Comparison of ENCODE assay signal across 1 cellular context in genomic region chr19:41439441-41440222, GRCh38.
TF ChIP-seq lines count a peak whose summit lies in the region.

Gene DMAC2, minus strand, starts transcription at chr19:41439912. Its CDS starts 13 bp downstream, at chr19:41439899.

TF ChIP-seq in HepG2, 621 proteins besides CTCF, POLR2A, EP300 and RAD21 (continued from another document and continues in another):
- TF ChIP-seq, protein P1, sequence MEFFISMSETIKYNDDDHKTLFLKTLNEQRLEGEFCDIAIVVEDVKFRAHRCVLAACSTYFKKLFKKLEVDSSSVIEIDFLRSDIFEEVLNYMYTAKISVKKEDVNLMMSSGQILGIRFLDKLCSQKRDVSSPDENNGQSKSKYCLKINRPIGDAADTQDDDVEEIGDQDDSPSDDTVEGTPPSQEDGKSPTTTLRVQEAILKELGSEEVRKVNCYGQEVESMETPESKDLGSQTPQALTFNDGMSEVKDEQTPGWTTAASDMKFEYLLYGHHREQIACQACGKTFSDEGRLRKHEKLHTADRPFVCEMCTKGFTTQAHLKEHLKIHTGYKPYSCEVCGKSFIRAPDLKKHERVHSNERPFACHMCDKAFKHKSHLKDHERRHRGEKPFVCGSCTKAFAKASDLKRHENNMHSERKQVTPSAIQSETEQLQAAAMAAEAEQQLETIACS (CRISPR knock-in tag; IDR thresholded peaks at IDR 0.05) = no peak
- peak; percentile 98 for TF ChIP-seq YY1 (IDR thresholded peaks at IDR 0.05; ENCODE audit: insufficient read depth, insufficient replicate concordance, low read depth, low read length)
- TF ChIP-seq PRPF4 (IDR thresholded peaks at IDR 0.05; ENCODE audit: low read depth, low read length, poor library complexity, severe bottlenecking) = no peak
- TF ChIP-seq CC2D1A (CRISPR knock-in tag; IDR thresholded peaks at IDR 0.05) = no peak
- TF ChIP-seq ZNF275 (CRISPR knock-in tag; IDR thresholded peaks at IDR 0.05; ENCODE audit: borderline replicate concordance) = peak; percentile 69; the same call in 1 of the 2 replicates
- TF ChIP-seq ZNF446 (CRISPR knock-in tag; IDR thresholded peaks at IDR 0.05) = no peak
- TF ChIP-seq TBP (CRISPR knock-in tag; IDR thresholded peaks at IDR 0.05) = no peak
- no peak for TF ChIP-seq ZNF251 (CRISPR knock-in tag; IDR thresholded peaks at IDR 0.05)
- no peak for TF ChIP-seq ZNF282 (IDR thresholded peaks at IDR 0.05; ENCODE audit: partially characterized antibody)
- TF ChIP-seq TOPORS (CRISPR knock-in tag; IDR thresholded peaks at IDR 0.05) = no peak
- no peak; the same call in 1 of the 2 replicates for TF ChIP-seq POLR2AphosphoS2 (IDR thresholded peaks at IDR 0.05; ENCODE audit: low read depth, low read length)
- TF ChIP-seq ZSCAN29 (CRISPR knock-in tag; conservative IDR thresholded peaks at IDR 0.05) = peak; percentile 47; the same call in 1 of the 2 replicates
- no peak for TF ChIP-seq ZBTB10 (CRISPR knock-in tag; IDR thresholded peaks at IDR 0.05; ENCODE audit: borderline replicate concordance)
- peak; percentile 90; the same call in 1 of the 2 replicates for TF ChIP-seq ZNF350 (CRISPR knock-in tag; IDR thresholded peaks at IDR 0.05; ENCODE audit: borderline replicate concordance, low read depth)
- peak; percentile 28; the same call in 1 of the 2 replicates for TF ChIP-seq NCOA2 (CRISPR knock-in tag; IDR thresholded peaks at IDR 0.05)
- TF ChIP-seq, protein P2, sequence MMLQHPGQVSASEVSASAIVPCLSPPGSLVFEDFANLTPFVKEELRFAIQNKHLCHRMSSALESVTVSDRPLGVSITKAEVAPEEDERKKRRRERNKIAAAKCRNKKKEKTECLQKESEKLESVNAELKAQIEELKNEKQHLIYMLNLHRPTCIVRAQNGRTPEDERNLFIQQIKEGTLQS (CRISPR knock-in tag; IDR thresholded peaks at IDR 0.05) = no peak
- TF ChIP-seq ZNF75D (CRISPR knock-in tag; IDR thresholded peaks at IDR 0.05; ENCODE audit: borderline replicate concordance) = no peak
- TF ChIP-seq, protein P3, sequence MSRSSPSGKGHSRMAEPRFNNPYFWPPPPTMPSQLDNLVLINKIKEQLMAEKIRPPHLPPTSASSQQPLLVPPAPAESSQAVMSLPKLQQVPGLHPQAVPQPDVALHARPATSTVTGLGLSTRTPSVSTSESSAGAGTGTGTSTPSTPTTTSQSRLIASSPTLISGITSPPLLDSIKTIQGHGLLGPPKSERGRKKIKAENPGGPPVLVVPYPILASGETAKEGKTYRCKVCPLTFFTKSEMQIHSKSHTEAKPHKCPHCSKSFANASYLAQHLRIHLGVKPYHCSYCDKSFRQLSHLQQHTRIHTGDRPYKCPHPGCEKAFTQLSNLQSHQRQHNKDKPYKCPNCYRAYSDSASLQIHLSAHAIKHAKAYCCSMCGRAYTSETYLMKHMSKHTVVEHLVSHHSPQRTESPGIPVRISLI (CRISPR knock-in tag; IDR thresholded peaks at IDR 0.05; ENCODE audit: borderline replicate concordance) = no peak
- TF ChIP-seq ZSCAN5A (CRISPR knock-in tag; IDR thresholded peaks at IDR 0.05; ENCODE audit: borderline replicate concordance) = no peak; the same call in 1 of the 2 replicates
- TF ChIP-seq ZNF790 (CRISPR knock-in tag; IDR thresholded peaks at IDR 0.05; ENCODE audit: borderline replicate concordance) = no peak
- TF ChIP-seq ZNF792 (CRISPR knock-in tag; IDR thresholded peaks at IDR 0.05) = peak; percentile 58; the same call in 1 of the 2 replicates
- TF ChIP-seq ZBTB26 (CRISPR knock-in tag; IDR thresholded peaks at IDR 0.05; ENCODE audit: borderline replicate concordance) = no peak
- TF ChIP-seq NFKB2 (CRISPR knock-in tag; IDR thresholded peaks at IDR 0.05; ENCODE audit: borderline replicate concordance) = peak; percentile 19; the same call in 1 of the 2 replicates
- peak; percentile 91; the same call in 1 of the 2 replicates for TF ChIP-seq ZNF598 (CRISPR knock-in tag; IDR thresholded peaks at IDR 0.05; ENCODE audit: borderline replicate concordance)
- TF ChIP-seq IKZF5 (CRISPR knock-in tag; IDR thresholded peaks at IDR 0.05) = 0 out of 2 replicates have a peak, but pooled peaks have one; percentile 47
- no peak for TF ChIP-seq LRRFIP1 (CRISPR knock-in tag; conservative IDR thresholded peaks at IDR 0.05)
- peak; percentile 38; the same call in 1 of the 2 replicates for TF ChIP-seq FOXJ3 (CRISPR knock-in tag; IDR thresholded peaks at IDR 0.05; ENCODE audit: borderline replicate concordance)
- TF ChIP-seq ZNF143 (CRISPR knock-in tag; IDR thresholded peaks at IDR 0.05) = no peak
- TF ChIP-seq, protein P4, sequence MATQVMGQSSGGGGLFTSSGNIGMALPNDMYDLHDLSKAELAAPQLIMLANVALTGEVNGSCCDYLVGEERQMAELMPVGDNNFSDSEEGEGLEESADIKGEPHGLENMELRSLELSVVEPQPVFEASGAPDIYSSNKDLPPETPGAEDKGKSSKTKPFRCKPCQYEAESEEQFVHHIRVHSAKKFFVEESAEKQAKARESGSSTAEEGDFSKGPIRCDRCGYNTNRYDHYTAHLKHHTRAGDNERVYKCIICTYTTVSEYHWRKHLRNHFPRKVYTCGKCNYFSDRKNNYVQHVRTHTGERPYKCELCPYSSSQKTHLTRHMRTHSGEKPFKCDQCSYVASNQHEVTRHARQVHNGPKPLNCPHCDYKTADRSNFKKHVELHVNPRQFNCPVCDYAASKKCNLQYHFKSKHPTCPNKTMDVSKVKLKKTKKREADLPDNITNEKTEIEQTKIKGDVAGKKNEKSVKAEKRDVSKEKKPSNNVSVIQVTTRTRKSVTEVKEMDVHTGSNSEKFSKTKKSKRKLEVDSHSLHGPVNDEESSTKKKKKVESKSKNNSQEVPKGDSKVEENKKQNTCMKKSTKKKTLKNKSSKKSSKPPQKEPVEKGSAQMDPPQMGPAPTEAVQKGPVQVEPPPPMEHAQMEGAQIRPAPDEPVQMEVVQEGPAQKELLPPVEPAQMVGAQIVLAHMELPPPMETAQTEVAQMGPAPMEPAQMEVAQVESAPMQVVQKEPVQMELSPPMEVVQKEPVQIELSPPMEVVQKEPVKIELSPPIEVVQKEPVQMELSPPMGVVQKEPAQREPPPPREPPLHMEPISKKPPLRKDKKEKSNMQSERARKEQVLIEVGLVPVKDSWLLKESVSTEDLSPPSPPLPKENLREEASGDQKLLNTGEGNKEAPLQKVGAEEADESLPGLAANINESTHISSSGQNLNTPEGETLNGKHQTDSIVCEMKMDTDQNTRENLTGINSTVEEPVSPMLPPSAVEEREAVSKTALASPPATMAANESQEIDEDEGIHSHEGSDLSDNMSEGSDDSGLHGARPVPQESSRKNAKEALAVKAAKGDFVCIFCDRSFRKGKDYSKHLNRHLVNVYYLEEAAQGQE (IDR thresholded peaks at IDR 0.05; ENCODE audit: borderline replicate concordance in 1 of 2, low read depth in 1 of 2, low read length in 2 of 2) = no peak
- no peak for TF ChIP-seq KAT7 (CRISPR knock-in tag; IDR thresholded peaks at IDR 0.05; ENCODE audit: borderline replicate concordance)
- TF ChIP-seq ZNF253 (CRISPR knock-in tag; IDR thresholded peaks at IDR 0.05; ENCODE audit: borderline replicate concordance) = no peak
- TF ChIP-seq UBTF (CRISPR knock-in tag; IDR thresholded peaks at IDR 0.05) = 0 out of 2 replicates have a peak, but pooled peaks have one; percentile 37
- TF ChIP-seq ZNF256 (CRISPR knock-in tag; conservative IDR thresholded peaks at IDR 0.05) = no peak
